24 cellular contexts compared by ENCODE assay signal in the genomic region with DNA sequence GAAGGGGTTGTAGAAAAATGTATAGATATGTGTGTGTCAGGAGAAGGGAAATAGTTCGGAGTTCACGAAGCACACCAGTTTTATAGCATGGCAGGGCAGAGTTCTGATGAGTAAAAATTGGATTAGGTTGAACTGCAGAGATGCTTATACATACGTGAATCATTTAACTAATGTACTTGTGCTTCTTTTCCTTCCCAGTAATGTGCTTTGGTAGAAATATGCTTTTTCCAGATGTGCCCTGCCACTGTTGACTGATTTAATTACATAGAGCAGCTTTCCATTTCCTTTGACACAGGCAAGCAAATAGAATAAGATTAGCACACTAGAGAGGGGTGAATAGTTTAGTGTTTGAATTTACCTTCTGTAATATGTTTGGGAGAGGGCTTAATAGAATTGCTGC. TPM values are rescaled to one million over a fixed set of nuclear protein-coding genes. Genes with fewer than 3 reads are reported as not detected.
DNase-seq lines count a peak whose midpoint lies in the region; ATAC-seq and TF ChIP-seq lines count a peak whose summit lies in the region.
"Had no signal": no experiment of that assay in that cellular context is flagged by ENCODE, and none has a peak within 500 bp of the region (broad histone marks: within the 10 kb centered on the region; RNA-seq: fewer than 3 reads in every experiment).

No MANE protein-coding gene starts in this region.

- no peaks in the 10 kb centered on the region for H3K9me3 Mint-ChIP-seq in activated T-helper 1 cell treated with anti-CD3 and anti-CD28 coated beads, Interleukin-12 subunit alpha, Interleukin-12 subunit beta, Interleukin-2, Interleukin-4 antibody, amounts not matched to agents 30 ng/mL and 10 ng/mL and 1 ng/mL, durations not matched to agents 14 hours and 24 hours and 36 hours
- H3K9me3 Mint-ChIP-seq: activated CD4-positive, alpha-beta T cell treated with anti-CD3 and anti-CD28 coated beads, Interleukin-2, amount 10 ng/mL, durations not matched to agents 7 days and 5 days; activated naive CD4-positive, alpha-beta T cell treated with anti-CD3 and anti-CD28 coated beads, Interleukin-2, amount 50 U/mL, for 72 hours; memory B cell; naive thymus-derived CD8-positive, alpha-beta T cell had no signal

- DNase-seq in left ventricle myocardium inferior (no peak), right atrium auricular region (ENCODE audit: low spot score) (no peak), adipocyte (ENCODE audit: low read depth) (no peak), mesenchymal stem cell (no peak), right lobe of liver (no peak)
- DNase-seq in activated CD8-positive, alpha-beta memory T cell treated with anti-CD3 and anti-CD28 coated beads, Interleukin-2, amount 50 U/mL, for 48 hours = no peak
- no peak for DNase-seq in activated T-helper 1 cell treated with anti-CD3 and anti-CD28 coated beads, Interleukin-12 subunit alpha, Interleukin-12 subunit beta, Interleukin-2, Interleukin-4 antibody, amounts not matched to agents 30 ng/mL and 10 ng/mL and 1 ng/mL, durations not matched to agents 14 hours and 24 hours and 36 hours (ENCODE audit: low spot score)
- DNase-seq: activated CD4-positive, alpha-beta T cell treated with anti-CD3 and anti-CD28 coated beads, Interleukin-2, amount 10 ng/mL, durations not matched to agents 7 days and 5 days; body of pancreas; effector CD8-positive, alpha-beta T cell; GOT3; head of caudate nucleus; naive thymus-derived CD8-positive, alpha-beta T cell; NCI-H1092; NCI-H1930; NCI-H345; PC-3; SHP77 treated with DMSO at 0.1 percent for 48 hours; sigmoid colon; stimulated activated CD8-positive, alpha-beta memory T cell treated with anti-CD3 and anti-CD28 coated beads, Interleukin-4, amount 100 ng/mL, for 48 hours; T-helper 1 cell had no signal

- H2AK5ac ChIP-seq in mesenchymal stem cell (ENCODE audit: low read length, severe bottlenecking) = peak overlapping the region; percentile 56

- no peak overlapping the region for H3K27ac Mint-ChIP-seq in activated T-helper 1 cell treated with anti-CD3 and anti-CD28 coated beads, Interleukin-12 subunit alpha, Interleukin-12 subunit beta, Interleukin-2, Interleukin-4 antibody, amounts not matched to agents 30 ng/mL and 10 ng/mL and 1 ng/mL, durations not matched to agents 14 hours and 24 hours and 36 hours
- H3K27ac Mint-ChIP-seq: activated CD4-positive, alpha-beta T cell treated with anti-CD3 and anti-CD28 coated beads, Interleukin-2, amount 10 ng/mL, durations not matched to agents 7 days and 5 days; memory B cell had no signal

- H3K9ac ChIP-seq in adipocyte (ENCODE audit: low read length) (peak overlapping the region; percentile 63), mesenchymal stem cell (ENCODE audit: low read length) (peak overlapping the region; percentile 66)

- H2BK120ac ChIP-seq in mesenchymal stem cell (ENCODE audit: low read depth, low read length) = no peak overlapping the region

- no peak overlapping the region for H3K4me3 ChIP-seq in left ventricle myocardium inferior
- no peak overlapping the region for H3K4me3 ChIP-seq in right atrium auricular region
- no peak overlapping the region for H3K4me3 ChIP-seq in adipocyte (ENCODE audit: low read length)
- H3K4me3 ChIP-seq in mesenchymal stem cell (ENCODE audit: insufficient read depth in 1 of 2, low read depth in 1 of 2, low read length in 2 of 2) = no peak overlapping the region
- no peak overlapping the region for H3K4me3 ChIP-seq in right lobe of liver
- H3K4me3 ChIP-seq: body of pancreas, sigmoid colon had no signal

- no peak overlapping the region for H2AFZ ChIP-seq in mesenchymal stem cell (ENCODE audit: low read depth, low read length)

- H3K14ac ChIP-seq in mesenchymal stem cell (ENCODE audit: low read length in 2 of 2) = no peak overlapping the region

- TF ChIP-seq CTCF in left ventricle myocardium inferior (IDR thresholded peaks at IDR 0.05; ENCODE audit: borderline replicate concordance) (no peak), right atrium auricular region (IDR thresholded peaks at IDR 0.05) (no peak), right lobe of liver (IDR thresholded peaks at IDR 0.05) (no peak)

- no peak overlapping the region for H3K4me3 Mint-ChIP-seq in activated T-helper 1 cell treated with anti-CD3 and anti-CD28 coated beads, Interleukin-12 subunit alpha, Interleukin-12 subunit beta, Interleukin-2, Interleukin-4 antibody, amounts not matched to agents 30 ng/mL and 10 ng/mL and 1 ng/mL, durations not matched to agents 14 hours and 24 hours and 36 hours
- H3K4me3 Mint-ChIP-seq: activated CD4-positive, alpha-beta T cell treated with anti-CD3 and anti-CD28 coated beads, Interleukin-2, amount 10 ng/mL, durations not matched to agents 7 days and 5 days; memory B cell; naive thymus-derived CD8-positive, alpha-beta T cell had no signal

- H3K36me3 ChIP-seq in left ventricle myocardium inferior = peaks cover 70% of the 10 kb centered on the region
- peaks cover 50% of the 10 kb centered on the region for H3K36me3 ChIP-seq in right atrium auricular region
- peaks cover 91% of the 10 kb centered on the region for H3K36me3 ChIP-seq in adipocyte (ENCODE audit: control insufficient read depth, insufficient read depth, low read length, severe bottlenecking)
- H3K36me3 ChIP-seq in mesenchymal stem cell (ENCODE audit: control insufficient read depth in 1 of 2, insufficient read depth in 2 of 2, low read depth in 1 of 2, low read length in 2 of 2) = peaks cover 14 to 73% of the 10 kb centered on the region in 2 experiments
- H3K36me3 ChIP-seq in right lobe of liver = peaks cover 0 to 63% (median 5%) of the 10 kb centered on the region in 4 donors

- intact Hi-C loops in left ventricle myocardium inferior (cut with micrococcal nuclease) = no loop called here
- intact Hi-C loops in activated T-helper 1 cell treated with anti-CD3 and anti-CD28 coated beads, Interleukin-12 subunit alpha, Interleukin-12 subunit beta, Interleukin-2, Interleukin-4 antibody, amounts not matched to agents 30 ng/mL and 10 ng/mL and 1 ng/mL, durations not matched to agents 14 hours and 24 hours and 36 hours (cut with micrococcal nuclease) = no loop called here
- intact Hi-C loops in right lobe of liver (cut with DNase I) = no loop called here

- H3K4me1 Mint-ChIP-seq in activated T-helper 1 cell treated with anti-CD3 and anti-CD28 coated beads, Interleukin-12 subunit alpha, Interleukin-12 subunit beta, Interleukin-2, Interleukin-4 antibody, amounts not matched to agents 30 ng/mL and 10 ng/mL and 1 ng/mL, durations not matched to agents 14 hours and 24 hours and 36 hours (ENCODE audit: low read depth) = peaks cover 16% of the 10 kb centered on the region
- H3K4me1 Mint-ChIP-seq: naive thymus-derived CD8-positive, alpha-beta T cell had no signal

- WGBS in mesenchymal stem cell = 94% methylated on average over 2 of the region's 3 CpGs
- 89% methylated on average over 3 of the region's 3 CpGs for WGBS in right lobe of liver (ENCODE audit: insufficient coverage, low coverage, low lambda C conversion rate, missing lambda C conversion rate)

- ATAC-seq in GM21515 (IDR thresholded peaks at IDR 0.05; ENCODE audit: unreplicated experiment) = no peak
- ATAC-seq in right lobe of liver = no peak
- ATAC-seq: activated naive CD4-positive, alpha-beta T cell treated with anti-CD3 and anti-CD28 coated beads, Interleukin-2, amount 50 U/mL, for 72 hours; body of pancreas; naive thymus-derived CD8-positive, alpha-beta T cell; PC-3 had no signal

- TF ChIP-seq POLR2A in right lobe of liver (IDR thresholded peaks at IDR 0.05) = no peak

- peak overlapping the region; percentile 46 to 76 for H2BK12ac ChIP-seq in mesenchymal stem cell (ENCODE audit: low read length in 2 of 2)

- H4K8ac ChIP-seq in mesenchymal stem cell (ENCODE audit: low read length) = no peak overlapping the region

- H2BK15ac ChIP-seq in mesenchymal stem cell (ENCODE audit: low read depth, poor library complexity, severe bottlenecking) = no peak overlapping the region

- H3K4me1 ChIP-seq in left ventricle myocardium inferior = peaks cover 18% of the 10 kb centered on the region
- peaks cover 0 to 16% of the 10 kb centered on the region in 2 donors for H3K4me1 ChIP-seq in right atrium auricular region
- peaks cover 35% of the 10 kb centered on the region for H3K4me1 ChIP-seq in adipocyte (ENCODE audit: control insufficient read depth, insufficient read depth, low read length)
- H3K4me1 ChIP-seq in mesenchymal stem cell (ENCODE audit: control insufficient read depth, insufficient read depth, low read depth, low read length) = no peaks in the 10 kb centered on the region
- peaks cover 0 to 7% (median 0%) of the 10 kb centered on the region in 4 donors for H3K4me1 ChIP-seq in right lobe of liver
- H3K4me1 ChIP-seq: body of pancreas had no signal

- H3K27ac ChIP-seq in left ventricle myocardium inferior (replicated peaks) (peak overlapping the region; percentile 14), right atrium auricular region (no peak overlapping the region), mesenchymal stem cell (ENCODE audit: low read length, poor library complexity, severe bottlenecking) (no peak overlapping the region), right lobe of liver (no peak overlapping the region)
- H3K27ac ChIP-seq: body of pancreas had no signal

- H3K36me3 Mint-ChIP-seq in activated T-helper 1 cell treated with anti-CD3 and anti-CD28 coated beads, Interleukin-12 subunit alpha, Interleukin-12 subunit beta, Interleukin-2, Interleukin-4 antibody, amounts not matched to agents 30 ng/mL and 10 ng/mL and 1 ng/mL, durations not matched to agents 14 hours and 24 hours and 36 hours (ENCODE audit: low read depth) = peaks cover 57% of the 10 kb centered on the region

- H3K23ac ChIP-seq in mesenchymal stem cell (ENCODE audit: low read length in 2 of 2) = no peak overlapping the region

- H3K18ac ChIP-seq in mesenchymal stem cell (ENCODE audit: low read depth in 1 of 2, low read length in 2 of 2) = peak overlapping the region; percentile 45 to 48

- H3K27me3 ChIP-seq in left ventricle myocardium inferior (ENCODE audit: low read depth) (no peaks in the 10 kb centered on the region), right atrium auricular region (no peaks in the 10 kb centered on the region), adipocyte (replicated peaks; ENCODE audit: control insufficient read depth, insufficient read depth, low read length) (no peaks in the 10 kb centered on the region), mesenchymal stem cell (ENCODE audit: control insufficient read depth in 1 of 2, insufficient read depth in 1 of 2, low read length in 2 of 2) (no peaks in the 10 kb centered on the region), right lobe of liver (no peaks in the 10 kb centered on the region)
- H3K27me3 ChIP-seq: body of pancreas, sigmoid colon had no signal

- no peak overlapping the region for H2BK5ac ChIP-seq in mesenchymal stem cell (ENCODE audit: low read depth, low read length, poor library complexity, severe bottlenecking)

- H3K4ac ChIP-seq in mesenchymal stem cell (ENCODE audit: low read depth in 1 of 2, low read length in 2 of 2) = peak overlapping the region in 1 of 2 experiments; percentile 88

- peaks cover 1% of the 10 kb centered on the region for H3K79me1 ChIP-seq in mesenchymal stem cell (replicated peaks; ENCODE audit: low read length, poor library complexity, severe bottlenecking)

- H3K4me2 ChIP-seq in mesenchymal stem cell (ENCODE audit: low read length, poor library complexity, severe bottlenecking) = no peak overlapping the region

- H3K27me3 Mint-ChIP-seq in activated T-helper 1 cell treated with anti-CD3 and anti-CD28 coated beads, Interleukin-12 subunit alpha, Interleukin-12 subunit beta, Interleukin-2, Interleukin-4 antibody, amounts not matched to agents 30 ng/mL and 10 ng/mL and 1 ng/mL, durations not matched to agents 14 hours and 24 hours and 36 hours (ENCODE audit: insufficient read depth) = no peaks in the 10 kb centered on the region
- H3K27me3 Mint-ChIP-seq: activated CD4-positive, alpha-beta T cell treated with anti-CD3 and anti-CD28 coated beads, Interleukin-2, amount 10 ng/mL, durations not matched to agents 7 days and 5 days; memory B cell; naive thymus-derived CD8-positive, alpha-beta T cell had no signal

- H3K9me3 ChIP-seq in left ventricle myocardium inferior (replicated peaks) (no peaks in the 10 kb centered on the region), right atrium auricular region (no peaks in the 10 kb centered on the region), adipocyte (ENCODE audit: control insufficient read depth, low read length) (no peaks in the 10 kb centered on the region), mesenchymal stem cell (ENCODE audit: control insufficient read depth, low read length) (no peaks in the 10 kb centered on the region), right lobe of liver (no peaks in the 10 kb centered on the region)
- H3K9me3 ChIP-seq: body of pancreas, sigmoid colon had no signal

- H4K91ac ChIP-seq in mesenchymal stem cell (ENCODE audit: low read length) = no peak overlapping the region

RNA-seq across cellular contexts. Expression of a gene that starts 29.0 kb away (rescaled TPM):
- total RNA-seq in left ventricle myocardium inferior = 3.1 TPM
- total RNA-seq in right atrium auricular region = 1 to 10 TPM; 2.0 to 2.9 TPM
- 200 TPM for polyA plus RNA-seq in mesenchymal stem cell (2013, experiment 1 of 2)
- 202 TPM for polyA plus RNA-seq in mesenchymal stem cell (2013, experiment 2 of 2)
- 2.2 and 3.8 TPM in 2 replicates for total RNA-seq in activated T-helper 1 cell treated with anti-CD3 and anti-CD28 coated beads, Interleukin-12 subunit alpha, Interleukin-12 subunit beta, Interleukin-2, Interleukin-4 antibody, amounts not matched to agents 30 ng/mL and 10 ng/mL and 1 ng/mL, durations not matched to agents 14 hours and 24 hours and 36 hours
- total RNA-seq in right lobe of liver = 1 to 10 TPM; 1.5 to 7.7 (median 2.4) TPM

RNA-seq across cellular contexts. Expression of a gene that starts 44.6 kb away (rescaled TPM):
- 1.5 TPM for total RNA-seq in left ventricle myocardium inferior
- 1 to 10 TPM; 2.8 to 7.3 TPM for total RNA-seq in right atrium auricular region
- 106 TPM for polyA plus RNA-seq in mesenchymal stem cell (2013, experiment 1 of 2)
- polyA plus RNA-seq in mesenchymal stem cell (2013, experiment 2 of 2) = 112 TPM
- not detected in 2 replicates for total RNA-seq in activated T-helper 1 cell treated with anti-CD3 and anti-CD28 coated beads, Interleukin-12 subunit alpha, Interleukin-12 subunit beta, Interleukin-2, Interleukin-4 antibody, amounts not matched to agents 30 ng/mL and 10 ng/mL and 1 ng/mL, durations not matched to agents 14 hours and 24 hours and 36 hours
- total RNA-seq in right lobe of liver = under 1 TPM; 0.09 to 0.99 (median 0.45) TPM
- total RNA-seq: activated naive CD4-positive, alpha-beta T cell treated with anti-CD3 and anti-CD28 coated beads, Interleukin-2, amount 50 U/mL, for 72 hours; body of pancreas; naive thymus-derived CD8-positive, alpha-beta T cell; PC-3 had no signal
